ENCODE assay signal across 8 cellular contexts in genomic region chr12:109053382-109054123, GRCh38. TPM values are rescaled to one million over a fixed set of nuclear protein-coding genes. Genes with fewer than 3 reads are reported as not detected.
DNase-seq lines count a peak whose midpoint lies in the region; ATAC-seq and TF ChIP-seq lines count a peak whose summit lies in the region.

No MANE protein-coding gene starts in this region.

- peak overlapping the region; percentile 100 for H2AFZ ChIP-seq in trophoblast cell (ENCODE audit: insufficient read depth, low read length, poor library complexity)

- no peaks in the 10 kb centered on the region for H3K27me3 ChIP-seq in esophagus squamous epithelium
- H3K27me3 ChIP-seq in trophoblast cell (ENCODE audit: insufficient read depth, low read length): no peaks in the 10 kb centered on the region

- H3K4me1 ChIP-seq in esophagus squamous epithelium: peaks cover 5 to 21% (median 10%) of the 10 kb centered on the region in 3 donors
- peaks cover 6% of the 10 kb centered on the region in 2 experiments for H3K4me1 ChIP-seq in trophoblast cell (ENCODE audit: control insufficient read depth in 1 of 2, insufficient read depth in 2 of 2, low read length in 2 of 2)

- H2BK12ac ChIP-seq in trophoblast cell (ENCODE audit: low read length): no peak overlapping the region

- H3K14ac ChIP-seq in trophoblast cell (ENCODE audit: low read length): no peak overlapping the region

- H4K12ac ChIP-seq in trophoblast cell (ENCODE audit: low read depth, low read length): peak overlapping the region; percentile 68

- TF ChIP-seq POLR2A in esophagus squamous epithelium (IDR thresholded peaks at IDR 0.05): no peak

- ATAC-seq in HG03280 (IDR thresholded peaks at IDR 0.05; ENCODE audit: unreplicated experiment) (peak; percentile 46), sciatic nerve (no peak)

- intact Hi-C loops in esophagus squamous epithelium (cut with DNase I) (no loop called here), sciatic nerve (cut with DNase I) (no loop called here)

- H3K79me2 ChIP-seq in trophoblast cell (ENCODE audit: control insufficient read depth, insufficient read depth, low read length, poor library complexity): peaks cover 5% of the 10 kb centered on the region

- peak overlapping the region; percentile 33 for H4K91ac ChIP-seq in trophoblast cell (ENCODE audit: low read depth, low read length)

- H3K79me1 ChIP-seq in trophoblast cell (ENCODE audit: low read length): peaks cover 5% of the 10 kb centered on the region

- 10 to 16% methylated on average over 9 of the region's 9 CpGs for WGBS in esophagus squamous epithelium, 2 donors
- no CpG with 5 or more reads among the region's 9 CpGs for WGBS in trophoblast cell (ENCODE audit: extremely low coverage, insufficient coverage, insufficient read length)

- no peak overlapping the region for H2BK120ac ChIP-seq in trophoblast cell (ENCODE audit: insufficient read depth, low read length, poor library complexity)

- H3K27ac ChIP-seq in esophagus squamous epithelium (peak overlapping the region; percentile 85 to 93 (median 90)), trophoblast cell (ENCODE audit: low read depth, low read length) (no peak overlapping the region)

- DNase-seq in NCI-H82 (lab: John Stamatoyannopoulos, UW) (peak; percentile 45), NCI-H82 treated with DMSO at 0.1 percent for 48 hours (lab: John Stamatoyannopoulos, UW; ENCODE audit: unreplicated experiment) (no peak), esophagus squamous epithelium (lab: John Stamatoyannopoulos, UW) (no peak), trophoblast cell (peak in 1 of 2 donors; percentile 15), NCI-H146 treated with DMSO at 0.1 percent for 48 hours (lab: John Stamatoyannopoulos, UW; ENCODE audit: unreplicated experiment) (no peak), sciatic nerve (ENCODE audit: low spot score) (no peak)
- DNase-seq in activated CD4-positive, alpha-beta T cell treated with anti-CD3 and anti-CD28 coated beads for 48 hours: peak; percentile 29

- no peak overlapping the region for H2AK5ac ChIP-seq in trophoblast cell (ENCODE audit: low read length)

- H3K36me3 ChIP-seq in esophagus squamous epithelium (peaks cover 0 to 20% (median 0%) of the 10 kb centered on the region in 3 donors), trophoblast cell (ENCODE audit: control insufficient read depth in 1 of 2, insufficient read depth in 2 of 2, low read length in 2 of 2) (peaks cover 2 to 3% of the 10 kb centered on the region in 2 experiments)

- H4K8ac ChIP-seq in trophoblast cell (ENCODE audit: low read depth, low read length): peak overlapping the region; percentile 100

- H3K4ac ChIP-seq in trophoblast cell (ENCODE audit: low read depth, low read length): peak overlapping the region; percentile 31

- H3K9ac ChIP-seq in trophoblast cell (ENCODE audit: low read length): peak overlapping the region; percentile 66

- no peak overlapping the region for H3K23ac ChIP-seq in trophoblast cell (ENCODE audit: low read length)

- TF ChIP-seq CTCF in esophagus squamous epithelium (IDR thresholded peaks at IDR 0.05): no peak

- H3K9me3 ChIP-seq in esophagus squamous epithelium (no peaks in the 10 kb centered on the region), trophoblast cell (ENCODE audit: insufficient read depth, low read depth, low read length) (no peaks in the 10 kb centered on the region)

- peak overlapping the region; percentile 57 for H3K18ac ChIP-seq in trophoblast cell (ENCODE audit: low read length)

- H3K4me3 ChIP-seq in esophagus squamous epithelium (peak overlapping the region; percentile 80 to 99 (median 86)), trophoblast cell (ENCODE audit: low read depth, low read length) (no peak overlapping the region)

- no peak overlapping the region for H2BK5ac ChIP-seq in trophoblast cell (ENCODE audit: low read depth, low read length, poor library complexity)

- peak overlapping the region; percentile 95 for H3K4me2 ChIP-seq in trophoblast cell (ENCODE audit: low read length)

RNA-seq across cellular contexts. Expression of gene USP30, which starts 1.2 kb away (rescaled TPM):
- 10 to 100 TPM in 1 of 4 donors, 1 to 10 TPM in 3; 6.3 to 13.0 (median 8.7) TPM for total RNA-seq in esophagus squamous epithelium
- 11.0 and 12.1 TPM in 2 replicates for polyA plus RNA-seq in trophoblast cell (2013)
- 19.2 TPM for total RNA-seq in sciatic nerve

RNA-seq across cellular contexts. Expression of gene SVOP, which starts 32.7 kb away (rescaled TPM):
- total RNA-seq in esophagus squamous epithelium (not detected), sciatic nerve (not detected)
- polyA plus RNA-seq in trophoblast cell (2013): 0.04 TPM in 2 replicates

RNA-seq across cellular contexts. Expression of gene ALKBH2, which starts 39.7 kb away (rescaled TPM):
- total RNA-seq in esophagus squamous epithelium (10 to 100 TPM in 3 of 4 donors, 1 to 10 TPM in 1; 7.9 to 20.6 (median 14.8) TPM), sciatic nerve (12.6 TPM)
- polyA plus RNA-seq in trophoblast cell (2013): 6.7 and 6.9 TPM in 2 replicates

RNA-seq across cellular contexts. Expression of gene UNG, which starts 43.8 kb away (rescaled TPM):
- total RNA-seq in esophagus squamous epithelium: 10 to 100 TPM; 28.0 to 43.1 (median 38.7) TPM
- polyA plus RNA-seq in trophoblast cell (2013): 20.2 and 21.3 TPM in 2 replicates
- total RNA-seq in sciatic nerve: 15.9 TPM

Comparison
In these comparisons a context has a peak if more than half of its experiments do, and no peak if none do; other contexts are left out.
1. DNase-seq: peak in NCI-H82 (single experiment) and activated CD4-positive, alpha-beta T cell treated with anti-CD3 and anti-CD28 coated beads for 48 hours (single experiment); none in NCI-H82 treated with DMSO at 0.1 percent for 48 hours (single experiment), esophagus squamous epithelium (single experiment), NCI-H146 treated with DMSO at 0.1 percent for 48 hours (single experiment) and sciatic nerve (single experiment).